Comparison of ENCODE assay signal across 8 cellular contexts in the genomic region with DNA sequence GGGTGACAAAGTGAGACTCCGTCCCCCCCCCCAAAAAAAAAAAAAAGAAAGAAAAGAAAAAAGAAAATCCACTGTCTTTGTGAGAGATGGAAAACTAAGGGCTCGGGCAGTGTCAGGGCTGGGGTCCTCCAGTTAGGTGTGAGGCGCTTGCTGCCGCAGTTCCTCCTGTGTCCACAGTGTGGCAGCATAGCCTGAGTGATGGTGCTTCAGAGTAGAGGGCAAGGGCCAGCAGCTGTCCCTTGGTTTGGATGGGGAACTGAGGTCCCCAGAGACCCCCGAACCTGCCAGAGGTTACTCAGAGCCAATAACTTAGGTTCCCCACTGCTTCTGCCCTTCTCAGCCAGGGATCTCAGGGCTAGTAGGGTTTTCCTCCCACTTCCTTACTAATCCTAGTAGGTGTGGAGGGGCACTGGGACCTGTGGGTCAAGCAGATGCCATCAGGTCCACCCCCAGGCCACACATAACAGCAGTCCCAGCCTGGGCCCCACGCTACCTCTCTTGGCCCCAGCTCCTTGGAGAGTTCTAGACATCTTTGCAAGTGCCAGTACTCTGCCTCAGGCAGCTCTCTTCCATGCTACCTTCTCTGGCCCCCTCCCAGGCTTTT. TPM values are rescaled to one million over a fixed set of nuclear protein-coding genes. Genes with fewer than 3 reads are reported as not detected.
A peak's percentile ranks its signal among the peaks of the same experiment; 100 is the strongest.
DNase-seq lines count a peak whose midpoint lies in the region; ATAC-seq and TF ChIP-seq lines count a peak whose summit lies in the region.

No MANE protein-coding gene starts in this region.

- no peaks in the 10 kb centered on the region for H3K27me3 Mint-ChIP-seq in activated CD4-positive, alpha-beta memory T cell treated with anti-CD3 and anti-CD28 coated beads for 36 hours

- POLR2A ChIA-PET in activated CD4-positive, alpha-beta memory T cell treated with anti-CD3 and anti-CD28 coated beads for 36 hours (lab: Charles Lee): no interaction called here

- ATAC-seq in GM18520 (IDR thresholded peaks at IDR 0.05; ENCODE audit: unreplicated experiment): no peak

- peaks cover 4% of the 10 kb centered on the region for H3K4me1 Mint-ChIP-seq in activated CD4-positive, alpha-beta memory T cell treated with anti-CD3 and anti-CD28 coated beads for 36 hours (ENCODE audit: low read depth)

- in situ Hi-C loops in GM13976 (cut with MboI; ENCODE audit: low sequenced_read_pairs, unreplicated experiment): no loop called here

- DNase-seq in A172 (ENCODE audit: low spot score): peak; percentile 60
- DNase-seq in GM13976 (ENCODE audit: low spot score): peak; percentile 90
- peak; percentile 50 for DNase-seq in NCI-H345 (lab: John Stamatoyannopoulos, UW)
- peak; percentile 87 for DNase-seq in activated CD4-positive, alpha-beta memory T cell treated with anti-CD3 and anti-CD28 coated beads for 36 hours
- peak; percentile 90 for DNase-seq in ecto neural progenitor cell (ENCODE audit: low spot score)
- DNase-seq in lung microvascular endothelial cell (ENCODE audit: low read depth in 2 of 2): peak; percentile 69 to 79
- peak; percentile 35 to 48 for DNase-seq in stimulated activated CD8-positive, alpha-beta memory T cell treated with anti-CD3 and anti-CD28 coated beads, Interleukin-15, amount 100 ng/mL, for 4 hours (ENCODE audit: low read depth in 2 of 2)

- no peaks in the 10 kb centered on the region for H3K36me3 Mint-ChIP-seq in activated CD4-positive, alpha-beta memory T cell treated with anti-CD3 and anti-CD28 coated beads for 36 hours

- TF ChIP-seq CTCF in GM13976 (IDR thresholded peaks at IDR 0.05; ENCODE audit: borderline replicate concordance, control extremely low read depth, extremely low read depth, insufficient read depth, missing control alignments): peak; percentile 95

- H3K9me3 Mint-ChIP-seq in activated CD4-positive, alpha-beta memory T cell treated with anti-CD3 and anti-CD28 coated beads for 36 hours: no peaks in the 10 kb centered on the region

- intact Hi-C loops in activated CD4-positive, alpha-beta memory T cell treated with anti-CD3 and anti-CD28 coated beads for 36 hours (cut with micrococcal nuclease): loop anchor here (1.0 kb wide), 1 partner anchor 76 kb away; no protein-coding TSS in a partner anchor

- H3K27ac Mint-ChIP-seq in activated CD4-positive, alpha-beta memory T cell treated with anti-CD3 and anti-CD28 coated beads for 36 hours: no peak overlapping the region

- CTCF ChIA-PET in activated CD4-positive, alpha-beta memory T cell treated with anti-CD3 and anti-CD28 coated beads for 36 hours (lab: Charles Lee): interaction anchor here (0.5 to 3.7 kb wide), 19 partner anchors 9 to 789 kb away, joined by 3 to 24 read pairs (median 3); a partner anchor contains a TSS

- H3K4me3 Mint-ChIP-seq in activated CD4-positive, alpha-beta memory T cell treated with anti-CD3 and anti-CD28 coated beads for 36 hours: no peak overlapping the region

RNA-seq across cellular contexts. Expression of a gene that starts 7.9 kb away (rescaled TPM):
- 41.7 and 47.2 TPM in 2 replicates for total RNA-seq in A172 (2014; rRNA removed; shearing (Covaris generic))
- total RNA-seq in activated CD4-positive, alpha-beta memory T cell treated with anti-CD3 and anti-CD28 coated beads for 36 hours: 10 to 100 TPM; 27.3 to 27.5 TPM
- 13.9 and 14.6 TPM in 2 replicates for total RNA-seq in lung microvascular endothelial cell

RNA-seq across cellular contexts. Expression of a gene that starts 33.9 kb away (rescaled TPM):
- 107 and 116 TPM in 2 replicates for total RNA-seq in A172 (2014; rRNA removed; shearing (Covaris generic))
- total RNA-seq in activated CD4-positive, alpha-beta memory T cell treated with anti-CD3 and anti-CD28 coated beads for 36 hours: 100 to 1,000 TPM; 122 to 127 TPM
- 43.6 and 70.6 TPM in 2 replicates for total RNA-seq in lung microvascular endothelial cell

RNA-seq across cellular contexts. Expression of a gene that starts 41.0 kb away (rescaled TPM):
- 369 and 474 TPM in 2 replicates for total RNA-seq in A172 (2014; rRNA removed; shearing (Covaris generic))
- 100 to 1,000 TPM; 357 to 359 TPM for total RNA-seq in activated CD4-positive, alpha-beta memory T cell treated with anti-CD3 and anti-CD28 coated beads for 36 hours
- 247 and 272 TPM in 2 replicates for total RNA-seq in lung microvascular endothelial cell

RNA-seq across cellular contexts. Expression of a gene that starts 42.9 kb away (rescaled TPM):
- total RNA-seq in A172 (2014; rRNA removed; shearing (Covaris generic)): 19.4 and 27.7 TPM in 2 replicates
- 1 to 10 TPM; 6.5 to 6.8 TPM for total RNA-seq in activated CD4-positive, alpha-beta memory T cell treated with anti-CD3 and anti-CD28 coated beads for 36 hours
- 8.1 and 10.3 TPM in 2 replicates for total RNA-seq in lung microvascular endothelial cell
